Comparison of ENCODE assay signal across 11 cellular contexts in the genomic region with DNA sequence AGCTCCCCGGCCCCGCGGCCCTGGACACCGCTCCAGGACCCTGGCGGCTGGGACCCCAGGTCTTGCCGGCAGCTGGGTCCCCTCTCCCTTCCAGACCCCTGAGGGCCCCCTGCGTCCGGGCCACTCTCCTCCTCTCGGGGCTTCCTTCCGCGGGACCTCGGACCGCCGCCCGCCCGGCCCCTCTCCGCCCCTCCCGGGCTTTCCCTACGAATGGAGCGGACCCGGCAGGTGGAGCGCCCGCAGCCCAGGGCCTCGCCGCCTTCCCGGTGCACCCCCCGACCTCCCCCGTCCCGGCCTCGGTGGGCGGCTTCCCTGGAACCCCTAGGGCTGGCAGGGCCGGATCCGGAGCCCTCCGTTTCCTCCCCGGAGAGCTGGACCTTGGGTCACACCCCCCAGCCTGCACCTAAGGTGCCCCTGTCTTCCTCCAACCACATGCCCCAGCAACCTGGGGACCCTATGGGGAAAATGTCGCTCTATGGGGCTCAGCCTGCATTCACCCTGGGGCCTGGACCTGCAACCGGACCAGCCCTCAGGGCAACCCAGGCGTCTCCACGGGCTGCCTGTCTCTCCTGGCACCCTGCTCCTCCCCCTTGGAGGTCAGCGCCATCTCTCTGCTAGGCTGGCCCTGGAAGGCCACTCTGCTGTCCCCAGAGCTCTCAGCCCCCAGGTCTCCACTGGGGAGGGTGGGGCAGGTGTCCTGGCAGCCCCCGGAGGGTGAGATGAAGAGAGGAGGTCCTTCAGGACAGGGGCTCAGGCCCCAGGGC. TPM values are rescaled to one million over a fixed set of nuclear protein-coding genes. Genes with fewer than 3 reads are reported as not detected.
DNase-seq lines count a peak whose midpoint lies in the region; ATAC-seq and TF ChIP-seq lines count a peak whose summit lies in the region.
"Had no signal": no experiment of that assay in that cellular context is flagged by ENCODE, and none has a peak within 500 bp of the region (broad histone marks: within the 10 kb centered on the region; RNA-seq: fewer than 3 reads in every experiment).

No MANE protein-coding gene starts in this region.

- ATAC-seq in Right ventricle myocardium superior (ENCODE audit: poor library complexity) (no peak), Right ventricle myocardium inferior (no peak), GM21423 (IDR thresholded peaks at IDR 0.05; ENCODE audit: unreplicated experiment) (no peak), HG03457 (IDR thresholded peaks at IDR 0.05; ENCODE audit: unreplicated experiment) (no peak)
- ATAC-seq: K562 had no signal

- H3K27ac ChIP-seq in dorsolateral prefrontal cortex (peak overlapping the region in 37 of 59 donors; percentile 8 to 96 (median 53)), uterus (peak overlapping the region in 1 of 2 donors; percentile 61)
- H3K27ac ChIP-seq: C4-2B had no signal

- H3K27me3 Mint-ChIP-seq in mesothelial cell of epicardium (ENCODE audit: low read depth): peaks cover 22% of the 10 kb centered on the region

- H3K27ac Mint-ChIP-seq in mesothelial cell of epicardium: no peak overlapping the region

- H3K4me1 Mint-ChIP-seq in mesothelial cell of epicardium: peaks cover 25% of the 10 kb centered on the region

- H3K36me3 Mint-ChIP-seq in mesothelial cell of epicardium: peaks cover 3% of the 10 kb centered on the region

- TF ChIP-seq POLR2A in uterus (IDR thresholded peaks at IDR 0.05): no peak

- no peaks in the 10 kb centered on the region for H3K9me3 Mint-ChIP-seq in mesothelial cell of epicardium

- intact Hi-C loops in Right ventricle myocardium superior (cut with DNase I): loop anchor here (5.0 kb wide), 1 partner anchor 99 kb away; no protein-coding TSS in a partner anchor
- intact Hi-C loops in Right ventricle myocardium inferior (cut with DNase I): loop anchor here (5.0 kb wide), 1 partner anchor 34 kb away; no protein-coding TSS in a partner anchor
- intact Hi-C loops in dorsolateral prefrontal cortex (cut with DNase I): no loop called here
- intact Hi-C loops in uterus (cut with DNase I; ENCODE audit: low total_unique reads): no loop called here

- no peaks in the 10 kb centered on the region for H3K36me3 ChIP-seq in uterus

- H3K9me3 ChIP-seq in uterus: no peaks in the 10 kb centered on the region

- TF ChIP-seq CTCF in dorsolateral prefrontal cortex (IDR thresholded peaks at IDR 0.05 in 54 of 56, conservative IDR thresholded peaks at IDR 0.05 in 2 of 56; ENCODE audit: low read depth in 1 of 56, partially characterized antibody in 56 of 56) (no peak), mesothelial cell of epicardium (IDR thresholded peaks at IDR 0.05; ENCODE audit: unreplicated experiment) (no peak), uterus (IDR thresholded peaks at IDR 0.05) (no peak)

- peak overlapping the region; percentile 64 for H3K4me3 Mint-ChIP-seq in mesothelial cell of epicardium

- peak; percentile 42 for DNase-seq in Right ventricle myocardium superior
- no peak for DNase-seq in Right ventricle myocardium inferior (ENCODE audit: missing footprints)
- no peak for DNase-seq in dorsolateral prefrontal cortex
- DNase-seq in mesothelial cell of epicardium (ENCODE audit: low spot score in 2 of 2, unreplicated experiment in 2 of 2): no peak
- DNase-seq in uterus: no peak
- DNase-seq in NCI-H69 (lab: John Stamatoyannopoulos, UW): no peak
- DNase-seq: SHP77 treated with DMSO at 0.1 percent for 48 hours had no signal

- H3K4me3 ChIP-seq in dorsolateral prefrontal cortex (peak overlapping the region in 57 of 59 donors; percentile 10 to 68 (median 46)), uterus (peak overlapping the region; percentile 1 to 53)
- H3K4me3 ChIP-seq: K562 had no signal

- H3K4me1 ChIP-seq in uterus: peaks cover 0 to 23% of the 10 kb centered on the region in 2 donors

- H3K27me3 ChIP-seq in dorsolateral prefrontal cortex (peaks cover 0 to 30% (median 9%) of the 10 kb centered on the region in 45 donors), uterus (peaks cover 0 to 3% of the 10 kb centered on the region in 2 donors)

RNA-seq across cellular contexts. Expression of a gene that starts 0.7 kb away (rescaled TPM):
- total RNA-seq in Right ventricle myocardium superior (7.7 TPM), Right ventricle myocardium inferior (9.1 TPM), dorsolateral prefrontal cortex (10 to 100 TPM in 9 of 120 experiments, 1 to 10 TPM in 111; 2.1 to 13.9 (median 5.9) TPM), mesothelial cell of epicardium (5.2 to 7.0 TPM (median 5.6 TPM) in 3 replicates), uterus (1 to 10 TPM; 1.7 to 8.1 (median 3.1) TPM)

Comparison
In these comparisons a context has a peak if more than half of its experiments do, and no peak if none do; other contexts are left out.
1. intact Hi-C loops: an anchor here in Right ventricle myocardium superior (5.0 kb wide) and Right ventricle myocardium inferior (5.0 kb wide); none called in dorsolateral prefrontal cortex and uterus.